In genomic region chr12:122080149-122081107, GRCh38 we compare ENCODE assay signal across 1 cellular context.
TF ChIP-seq lines count a peak whose summit lies in the region.

No MANE protein-coding gene starts in this region.

TF ChIP-seq in K562, 482 proteins besides CTCF, POLR2A, EP300 and RAD21 (continued from another document and continues in another):
- TF ChIP-seq POLR2B (IDR thresholded peaks at IDR 0.05; ENCODE audit: low read depth, partially characterized antibody) (no peak), CHD7 (IDR thresholded peaks at IDR 0.05; ENCODE audit: low read depth, low read length) (no peak), TBP (optimal IDR thresholded peaks at IDR 0.05; ENCODE audit: low read depth, low read length) (peak; percentile 32), CCAR2 (IDR thresholded peaks at IDR 0.05; ENCODE audit: low read depth, low read length) (no peak), TEAD4 (IDR thresholded peaks at IDR 0.05; ENCODE audit: low read length) (no peak), TEAD4 (CRISPR knock-in tag; IDR thresholded peaks at IDR 0.05; ENCODE audit: borderline replicate concordance) (no peak), CBX3 (IDR thresholded peaks at IDR 0.05; ENCODE audit: borderline replicate concordance in 1 of 2, low read length in 2 of 2) (no peak), ZBTB2 (IDR thresholded peaks at IDR 0.05) (no peak), DNMT1 (IDR thresholded peaks at IDR 0.05) (no peak), ZNF318 (IDR thresholded peaks at IDR 0.05; ENCODE audit: borderline replicate concordance in 1 of 2, low read depth in 1 of 2) (no peak), SRSF9 (IDR thresholded peaks at IDR 0.05; ENCODE audit: borderline replicate concordance, low read depth, low read length) (no peak), SMARCA5 (IDR thresholded peaks at IDR 0.05) (no peak), EWSR1 (IDR thresholded peaks at IDR 0.05; ENCODE audit: borderline replicate concordance, low read depth, partially characterized antibody) (no peak), HDAC6 (IDR thresholded peaks at IDR 0.05; ENCODE audit: low read depth, low read length) (no peak), ATF2 (CRISPR knock-in tag; IDR thresholded peaks at IDR 0.05) (no peak), HMG20B (CRISPR knock-in tag; IDR thresholded peaks at IDR 0.05) (no peak), ZNF282 (CRISPR knock-in tag; IDR thresholded peaks at IDR 0.05) (no peak), CBFB (CRISPR knock-in tag; IDR thresholded peaks at IDR 0.05) (no peak), PHB (CRISPR knock-in tag; IDR thresholded peaks at IDR 0.05) (no peak), NONO (IDR thresholded peaks at IDR 0.05; ENCODE audit: low read depth in 2 of 2, low read length in 1 of 2) (no peak), CEBPB (tag; IDR thresholded peaks at IDR 0.05) (no peak), ZC3H4 (CRISPR knock-in tag; IDR thresholded peaks at IDR 0.05; ENCODE audit: borderline replicate concordance) (no peak), FOS (IDR thresholded peaks at IDR 0.05; ENCODE audit: extremely low read depth, insufficient read length) (no peak), RFX5 (IDR thresholded peaks at IDR 0.05; ENCODE audit: low read depth, low read length) (no peak), NFE2L1 (tag; IDR thresholded peaks at IDR 0.05; ENCODE audit: borderline replicate concordance, low read depth) (no peak), ELK3 (CRISPR knock-in tag; IDR thresholded peaks at IDR 0.05) (no peak), ZNF217 (CRISPR knock-in tag; IDR thresholded peaks at IDR 0.05) (no peak), ID3 (CRISPR knock-in tag; IDR thresholded peaks at IDR 0.05) (no peak), ID3 (tag; IDR thresholded peaks at IDR 0.05) (no peak), MTA2 (IDR thresholded peaks at IDR 0.05; ENCODE audit: low read depth) (no peak), SLC30A9 (CRISPR knock-in tag; IDR thresholded peaks at IDR 0.05) (no peak), ATF4 (CRISPR knock-in tag; IDR thresholded peaks at IDR 0.05) (no peak)
